Comparison of ENCODE assay signal across 8 cellular contexts in genomic region chr14:68789002-68789797, GRCh38. TPM values are rescaled to one million over a fixed set of nuclear protein-coding genes. Genes with fewer than 3 reads are reported as not detected.
A peak's percentile ranks its signal among the peaks of the same experiment; 100 is the strongest.
DNase-seq lines count a peak whose midpoint lies in the region; ATAC-seq and TF ChIP-seq lines count a peak whose summit lies in the region.

No MANE protein-coding gene starts in this region.

- no peaks in the 10 kb centered on the region for H3K9me3 ChIP-seq in mesodermal cell (ENCODE audit: control insufficient read depth, low read length)

- 63 to 90% methylated on average over 7 to 13 of the region's 14 CpGs for WGBS in mesodermal cell (ENCODE audit: insufficient coverage in 2 of 2), 2 experiments

- no peak for DNase-seq in AG09309 (ENCODE audit: low read depth)
- peak; percentile 18 for DNase-seq in NK-92 (lab: John Stamatoyannopoulos, UW; ENCODE audit: unreplicated experiment)
- peak; percentile 73 to 76 for DNase-seq in activated CD8-positive, alpha-beta memory T cell treated with anti-CD3 and anti-CD28 coated beads for 4 hours (ENCODE audit: low read depth in 2 of 2)
- peak; percentile 80 to 84 (median 81) for DNase-seq in effector memory CD8-positive, alpha-beta T cell
- DNase-seq in stimulated activated CD8-positive, alpha-beta memory T cell treated with anti-CD3 and anti-CD28 coated beads, Interleukin-15, amount 100 ng/mL, for 4 hours (ENCODE audit: low read depth in 2 of 2) = peak; percentile 72 to 75

- peak overlapping the region; percentile 96 to 100 for H3K27ac Mint-ChIP-seq in effector memory CD8-positive, alpha-beta T cell

- peaks cover 30% of the 10 kb centered on the region for H3K4me1 ChIP-seq in mesodermal cell (ENCODE audit: control insufficient read depth, insufficient read depth, low read length, poor library complexity, severe bottlenecking)

- H3K36me3 Mint-ChIP-seq in effector memory CD8-positive, alpha-beta T cell (ENCODE audit: insufficient read depth) = peaks cover 85% of the 10 kb centered on the region

- H3K9me3 Mint-ChIP-seq in effector memory CD8-positive, alpha-beta T cell = no peaks in the 10 kb centered on the region

- peak; percentile 24 for ATAC-seq in GM21786 (IDR thresholded peaks at IDR 0.05; ENCODE audit: unreplicated experiment)
- ATAC-seq in effector memory CD8-positive, alpha-beta T cell (replicated peaks) = peak; percentile 39
- ATAC-seq in HG03439 (IDR thresholded peaks at IDR 0.05; ENCODE audit: unreplicated experiment) = no peak

- H3K4me1 Mint-ChIP-seq in effector memory CD8-positive, alpha-beta T cell (ENCODE audit: low read depth in 2 of 2) = peaks cover 55 to 72% of the 10 kb centered on the region in 2 donors

- peak overlapping the region; percentile 95 for H3K4me3 Mint-ChIP-seq in effector memory CD8-positive, alpha-beta T cell

- no peaks in the 10 kb centered on the region for H3K27me3 Mint-ChIP-seq in effector memory CD8-positive, alpha-beta T cell

- peak; percentile 79 for TF ChIP-seq CTCF in AG09309 (IDR thresholded peaks at IDR 0.05; ENCODE audit: control insufficient read depth, insufficient read depth, low read depth, low read length, missing control alignments)

- peak overlapping the region; percentile 89 for H3K4me3 ChIP-seq in AG09309 (ENCODE audit: control insufficient read depth, low read depth, low read length)
- H3K4me3 ChIP-seq in mesodermal cell (ENCODE audit: extremely low read depth, insufficient read depth, low read length, poor library complexity, severe bottlenecking) = peak overlapping the region; percentile 99

- H3K36me3 ChIP-seq in mesodermal cell (ENCODE audit: control insufficient read depth, insufficient read depth, low read length) = peaks cover 50% of the 10 kb centered on the region

- H3K27ac ChIP-seq in mesodermal cell (ENCODE audit: low read depth, low read length, severe bottlenecking) = peak overlapping the region; percentile 100

RNA-seq across cellular contexts. Expression of gene ZFP36L1, which starts 3.7 kb away (rescaled TPM):
- 184 TPM for polyA plus RNA-seq in mesodermal cell (2013, experiment 1 of 2)
- 167 TPM for polyA plus RNA-seq in mesodermal cell (2013, experiment 2 of 2)
